Comparison of ENCODE assay signal across 9 cellular contexts in the genomic region with DNA sequence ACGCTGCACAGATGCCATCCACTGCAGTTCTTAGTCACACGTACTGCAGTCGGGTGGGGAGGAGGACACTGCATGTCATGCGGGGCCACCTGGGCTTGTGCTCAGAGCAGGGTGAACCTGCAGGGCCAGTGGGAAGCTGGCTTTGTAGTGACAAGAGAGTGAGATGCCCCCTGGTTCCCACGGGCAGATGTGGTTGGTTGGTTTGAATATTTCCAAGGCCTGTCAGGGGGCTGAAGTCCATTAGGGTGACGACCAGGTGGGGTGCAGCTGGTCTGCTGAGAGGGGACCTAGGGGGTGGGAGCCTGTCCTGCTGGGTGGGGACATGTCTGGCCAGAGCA. TPM values are rescaled to one million over a fixed set of nuclear protein-coding genes. Genes with fewer than 3 reads are reported as not detected.
A peak's percentile ranks its signal among the peaks of the same experiment; 100 is the strongest.
DNase-seq lines count a peak whose midpoint lies in the region; ATAC-seq, FAIRE-seq and TF ChIP-seq lines count a peak whose summit lies in the region.
"Had no signal": no experiment of that assay in that cellular context is flagged by ENCODE, and none has a peak within 500 bp of the region (broad histone marks: within the 10 kb centered on the region; RNA-seq: fewer than 3 reads in every experiment).

No MANE protein-coding gene starts in this region.

- H3F3A ChIP-seq in PC-9 (ENCODE audit: insufficient read depth, low read depth): peaks cover 38% of the 10 kb centered on the region

- H3K9ac ChIP-seq in H1 (replicated peaks in 1 of 4; ENCODE audit: extremely low read depth in 1 of 4, low read depth in 3 of 4, low read length in 3 of 4): no peak overlapping the region

- H3K23ac ChIP-seq in H1 (ENCODE audit: insufficient read length): no peak overlapping the region

- H2BK20ac ChIP-seq in H1 (ENCODE audit: low read length): no peak overlapping the region

- CTCF ChIA-PET in PC-9 (lab: Charles Lee): no interaction called here
- CTCF ChIA-PET in H1 (lab: Charles Lee; ENCODE audit: partially characterized antibody): interaction anchor here (0.5 to 10.9 kb wide), 15 partner anchors 10 to 137 kb away, joined by 3 to 174 read pairs (median 4); partner anchors contain the start of genes CLDN9, OR1F1, ZNF205 and ZNF213

- no peak overlapping the region for H2AFZ ChIP-seq in PC-9
- H2AFZ ChIP-seq in H1 (ENCODE audit: low read length): no peak overlapping the region

- H3K79me2 ChIP-seq in PC-9 (ENCODE audit: low read depth) (no peaks in the 10 kb centered on the region), H1 (ENCODE audit: control insufficient read depth in 1 of 2, insufficient read depth in 2 of 2, low read length in 2 of 2) (no peaks in the 10 kb centered on the region)

- H3K4ac ChIP-seq in H1 (replicated peaks; ENCODE audit: insufficient read length, low read depth, low read length): peak overlapping the region; percentile 66

- no peak for TF ChIP-seq POLR2A in H1 (IDR thresholded peaks at IDR 0.05; ENCODE audit: control extremely low read depth in 1 of 2, low read depth in 2 of 2, low read length in 2 of 2)

- peak overlapping the region; percentile 29; the same call in 1 of the 2 replicates for H3K18ac ChIP-seq in H1 (ENCODE audit: extremely low read depth, low read length)

- H3K79me1 ChIP-seq in H1 (ENCODE audit: low read depth, low read length): no peaks in the 10 kb centered on the region

- 0 out of 2 replicates have a peak overlapping the region, but pooled peaks have one; percentile 2 for H2BK12ac ChIP-seq in H1 (ENCODE audit: low read depth, low read length)

- H3K36me3 ChIP-seq in GM06990 (ENCODE audit: control insufficient read depth, insufficient read depth, low read length) (no peaks in the 10 kb centered on the region), PC-9 (ENCODE audit: low read depth) (no peaks in the 10 kb centered on the region), H1 (ENCODE audit: control insufficient read depth in 2 of 4, insufficient read depth in 4 of 4, low read length in 3 of 4) (no peaks in the 10 kb centered on the region)

- TF ChIP-seq CTCF in GM06990 (IDR thresholded peaks at IDR 0.05; ENCODE audit: insufficient read depth, low read length, poor library complexity, severe bottlenecking): no peak
- no peak for TF ChIP-seq CTCF in PC-9 (conservative IDR thresholded peaks at IDR 0.05)
- TF ChIP-seq CTCF in H1 (IDR thresholded peaks at IDR 0.05; ENCODE audit: control extremely low read depth in 1 of 3, insufficient read depth in 1 of 3, low read depth in 1 of 3, low read length in 3 of 3): no peak

- no peak for TF ChIP-seq EP300 in H1 (IDR thresholded peaks at IDR 0.05; ENCODE audit: borderline replicate concordance in 1 of 2, low read depth in 2 of 2, low read length in 2 of 2)

- H2BK5ac ChIP-seq in H1 (ENCODE audit: low read depth, low read length): no peak overlapping the region

- H3K9me2 ChIP-seq in PC-9 (ENCODE audit: insufficient read depth): no peaks in the 10 kb centered on the region

- TF ChIP-seq RAD21 in H1 (IDR thresholded peaks at IDR 0.05 in 1 of 2, conservative IDR thresholded peaks at IDR 0.05 in 1 of 2; ENCODE audit: low read depth in 2 of 2, low read length in 2 of 2): no peak

- POLR2A ChIA-PET in PC-9 (lab: Charles Lee; ENCODE audit: unreplicated experiment): interaction anchor here (2.2 kb wide), 1 partner anchor 14 kb away, joined by 37 read pairs; the partner anchor contains the start of gene ZNF213
- POLR2A ChIA-PET in H1 (lab: Charles Lee; ENCODE audit: partially characterized antibody): interaction anchor here (0.8 to 8.6 kb wide), 13 partner anchors 9 to 131 kb away, joined by 3 to 69 read pairs (median 5); partner anchors contain the start of genes CLDN6, ZNF213 and ZSCAN10

- H3K27me3 ChIP-seq in GM06990 (replicated peaks; ENCODE audit: control insufficient read depth, insufficient read depth, low read length) (no peaks in the 10 kb centered on the region; the same call in 1 of the 2 replicates), PC-9 (ENCODE audit: insufficient read depth, low read depth) (no peaks in the 10 kb centered on the region), H1 (replicated peaks in 1 of 4; ENCODE audit: control insufficient read depth in 3 of 4, extremely low read depth in 1 of 4, insufficient read depth in 3 of 4, low read length in 3 of 4) (peaks cover 0 to 18% (median 12%) of the 10 kb centered on the region in 4 experiments; a peak in 5 of 7 replicates)

- DNase-seq in GM06990 (ENCODE audit: extremely low read depth, insufficient read length): no peak
- peak in 1 of 2 experiments; percentile 28 for DNase-seq in PC-9
- no peak for DNase-seq in H1 (ENCODE audit: low read depth in 1 of 2, low spot score in 2 of 2)
- peak; percentile 71 for DNase-seq in posterior vena cava (ENCODE audit: low spot score)
- no peak for DNase-seq in NCI-H526 (lab: John Stamatoyannopoulos, UW)
- no peak for DNase-seq in hippocampal formation (lab: John Stamatoyannopoulos, UW)
- no peak for DNase-seq in NCI-H2196 treated with DMSO at 0.1 percent for 48 hours (lab: John Stamatoyannopoulos, UW; ENCODE audit: unreplicated experiment)

- H3K4me2 ChIP-seq in PC-9 (peak overlapping the region; percentile 97), H1 (ENCODE audit: insufficient read depth in 1 of 2, low read depth in 2 of 2, low read length in 2 of 2) (peak overlapping the region; percentile 73 to 91; a peak in 3 of 4 replicates)

- no peak for ATAC-seq in GM21619 (IDR thresholded peaks at IDR 0.05; ENCODE audit: unreplicated experiment)

- H2BK120ac ChIP-seq in H1 (replicated peaks; ENCODE audit: low read depth, low read length): no peak overlapping the region

- H4K8ac ChIP-seq in H1 (ENCODE audit: extremely low read depth, insufficient read depth, low read length): no peak overlapping the region

- H2BK15ac ChIP-seq in H1 (ENCODE audit: low read length): peak overlapping the region; percentile 92; the same call in 1 of the 2 replicates

- H3K9me3 ChIP-seq in PC-9 (ENCODE audit: insufficient read depth, low read depth) (no peaks in the 10 kb centered on the region), H1 (ENCODE audit: insufficient read depth in 2 of 2, low read depth in 1 of 2, low read length in 1 of 2) (no peaks in the 10 kb centered on the region)

- intact Hi-C loops in PC-9 (cut with micrococcal nuclease; ENCODE audit: unreplicated experiment): no loop called here
- intact Hi-C loops in posterior vena cava (cut with DNase I): no loop called here

- H3K14ac ChIP-seq in H1 (ENCODE audit: insufficient read length): no peak overlapping the region

- H3K4me1 ChIP-seq in PC-9 (replicated peaks; ENCODE audit: insufficient read depth) (peaks cover 6% of the 10 kb centered on the region), H1 (replicated peaks in 1 of 4; ENCODE audit: control insufficient read depth in 3 of 4, insufficient read depth in 4 of 4, low read length in 3 of 4) (peaks cover 0 to 5% (median 3%) of the 10 kb centered on the region in 4 experiments; a peak in 4 of 7 replicates)

- H3K4me3 ChIP-seq in GM06990 (replicated peaks; ENCODE audit: low read depth, low read length): peak overlapping the region; percentile 75
- H3K4me3 ChIP-seq in PC-9: peak overlapping the region; percentile 99; the same call in 1 of the 2 replicates
- peak overlapping the region in 2 of 4 experiments; percentile 76 to 90; a peak in 2 of 8 replicates for H3K4me3 ChIP-seq in H1 (ENCODE audit: extremely low read depth in 1 of 4, insufficient read depth in 2 of 4, low read depth in 3 of 4, low read length in 4 of 4)

- peaks cover 12% of the 10 kb centered on the region; the same call in 1 of the 2 replicates for H3K23me2 ChIP-seq in H1 (ENCODE audit: low read depth, low read length)

- no TSS peak for BruUV-seq in PC-9 (replicated peaks; lab: Mats Ljungman, UMichigan)

- no peak overlapping the region for H4K5ac ChIP-seq in H1 (ENCODE audit: insufficient read length, low read depth, low read length)

- FAIRE-seq in H1 (lab: Jason Lieb, UNC): no peak

- H3K27ac ChIP-seq in PC-9 (peak overlapping the region; percentile 75; the same call in 1 of the 2 replicates), H1 (ENCODE audit: low read depth, low read length) (no peak overlapping the region)

- no peaks in the 10 kb centered on the region for H4K20me1 ChIP-seq in PC-9 (ENCODE audit: insufficient read depth)
- peaks cover 0 to 2% of the 10 kb centered on the region in 2 experiments for H4K20me1 ChIP-seq in H1 (replicated peaks in 1 of 2; ENCODE audit: control insufficient read depth in 1 of 2, insufficient read depth in 2 of 2, low read length in 2 of 2)

- 75% methylated on average over 6 of the region's 6 CpGs; no CpG with 5 or more reads in 1 of the 2 experiments for WGBS in H1 (ENCODE audit: extremely low coverage in 1 of 2, insufficient coverage in 1 of 2, insufficient read length in 1 of 2, insufficient replicate concordance in 2 of 2, low coverage in 1 of 2, low lambda C conversion rate in 2 of 2, missing lambda C conversion rate in 1 of 2), 2 experiments

- no peak overlapping the region for H3K56ac ChIP-seq in H1 (replicated peaks; ENCODE audit: insufficient read length, low read depth, low read length)

- H4K91ac ChIP-seq in H1 (replicated peaks; ENCODE audit: insufficient read length, low read length): peak overlapping the region; percentile 75

- H2AK5ac ChIP-seq in H1 (ENCODE audit: low read depth, low read length): no peak overlapping the region

RNA-seq across cellular contexts. Expression of gene ZNF213, which starts 14.3 kb away (rescaled TPM):
- 15.9 and 17.7 TPM in 2 replicates for total RNA-seq in PC-9 (2021)
- total RNA-seq in H1 (2021; fragmentation: NEBNext Ultra II Directional; extraction: Animal tissue kit (Norgen Biotek cat#: 25700)): 6.9 and 7.3 TPM in 2 replicates
- polyA plus RNA-seq in H1 (2011; rRNA removed): 1.6 and 3.8 TPM in 2 replicates
- polyA plus RNA-seq in H1 (2011; cell fraction: cytosol; rRNA removed): 1.6 TPM
- 3.9 TPM for polyA plus RNA-seq in H1 (2011; cell fraction: nucleus; rRNA removed)
- 6.0 to 8.4 TPM (median 8.4 TPM) in 4 replicates for polyA plus RNA-seq in H1 (2012, experiment 1 of 2)
- 7.1 TPM for polyA plus RNA-seq in H1 (2012, experiment 2 of 2)
- polyA plus RNA-seq in H1 (2013, experiment 1 of 2): 6.2 TPM
- polyA plus RNA-seq in H1 (2013, experiment 2 of 2): 6.1 TPM
- polyA minus RNA-seq in H1 (2011; rRNA and poly(A)+ RNA removed): 1.2 and 1.4 TPM in 2 replicates
- 4.2 TPM for polyA minus RNA-seq in H1 (2011; cell fraction: cytosol; rRNA and poly(A)+ RNA removed)
- 3.9 TPM for polyA minus RNA-seq in H1 (2011; cell fraction: nucleus; rRNA and poly(A)+ RNA removed)
- total RNA-seq in posterior vena cava: 10 to 100 TPM in 1 of 2 donors, 1 to 10 TPM in 1; 8.3 to 10.2 TPM

RNA-seq across cellular contexts. Expression of gene ZNF205, which starts 36.8 kb away (rescaled TPM):
- total RNA-seq in PC-9 (2021): 17.4 and 18.0 TPM in 2 replicates
- 17.0 and 19.1 TPM in 2 replicates for total RNA-seq in H1 (2021; fragmentation: NEBNext Ultra II Directional; extraction: Animal tissue kit (Norgen Biotek cat#: 25700))
- 19.9 and 28.5 TPM in 2 replicates for polyA plus RNA-seq in H1 (2011; rRNA removed)
- 26.2 TPM for polyA plus RNA-seq in H1 (2011; cell fraction: cytosol; rRNA removed)
- 23.3 TPM for polyA plus RNA-seq in H1 (2011; cell fraction: nucleus; rRNA removed)
- 10.8 to 18.0 TPM (median 16.3 TPM) in 4 replicates for polyA plus RNA-seq in H1 (2012, experiment 1 of 2)
- 13.8 TPM for polyA plus RNA-seq in H1 (2012, experiment 2 of 2)
- 9.9 TPM for polyA plus RNA-seq in H1 (2013, experiment 1 of 2)
- polyA plus RNA-seq in H1 (2013, experiment 2 of 2): 10.4 TPM
- 4.6 and 7.3 TPM in 2 replicates for polyA minus RNA-seq in H1 (2011; rRNA and poly(A)+ RNA removed)
- polyA minus RNA-seq in H1 (2011; cell fraction: cytosol; rRNA and poly(A)+ RNA removed): 15.5 TPM
- 9.2 TPM for polyA minus RNA-seq in H1 (2011; cell fraction: nucleus; rRNA and poly(A)+ RNA removed)
- total RNA-seq in posterior vena cava: 1 to 10 TPM; 7.6 to 8.3 TPM

RNA-seq across cellular contexts. Expression of gene OR1F1, which starts 38.8 kb away (rescaled TPM):
- total RNA-seq in PC-9 (2021) (1.2 and 1.4 TPM in 2 replicates), posterior vena cava (not detected)
- total RNA-seq in H1 (2021; fragmentation: NEBNext Ultra II Directional; extraction: Animal tissue kit (Norgen Biotek cat#: 25700)): 0.48 and 0.52 TPM in 2 replicates
- polyA plus RNA-seq in H1 (2011; rRNA removed): 0.93 and 1.2 TPM in 2 replicates
- 0.40 TPM for polyA plus RNA-seq in H1 (2011; cell fraction: cytosol; rRNA removed)
- 0.87 TPM for polyA plus RNA-seq in H1 (2011; cell fraction: nucleus; rRNA removed)
- 0.40 to 0.48 TPM (median 0.42 TPM) in 3 of 4 replicates, not detected in the other for polyA plus RNA-seq in H1 (2012, experiment 1 of 2)
- polyA plus RNA-seq in H1 (2012, experiment 2 of 2): not detected
- 0.41 TPM for polyA plus RNA-seq in H1 (2013, experiment 1 of 2)
- 0.35 TPM for polyA plus RNA-seq in H1 (2013, experiment 2 of 2)
- polyA minus RNA-seq in H1 (2011; rRNA and poly(A)+ RNA removed): 0.82 and 2.6 TPM in 2 replicates
- polyA minus RNA-seq in H1 (2011; cell fraction: cytosol; rRNA and poly(A)+ RNA removed): not detected
- polyA minus RNA-seq in H1 (2011; cell fraction: nucleus; rRNA and poly(A)+ RNA removed): not detected
- total RNA-seq: sciatic nerve had no signal

RNA-seq across cellular contexts. Expression of gene ZSCAN10, which starts 50.1 kb away (rescaled TPM):
- total RNA-seq in PC-9 (2021) (0.23 TPM in 1 of 2 replicates, not detected in the other), posterior vena cava (not detected)
- total RNA-seq in H1 (2021; fragmentation: NEBNext Ultra II Directional; extraction: Animal tissue kit (Norgen Biotek cat#: 25700)): 195 and 209 TPM in 2 replicates
- polyA plus RNA-seq in H1 (2011; rRNA removed): 314 and 488 TPM in 2 replicates
- 301 TPM for polyA plus RNA-seq in H1 (2011; cell fraction: cytosol; rRNA removed)
- 563 TPM for polyA plus RNA-seq in H1 (2011; cell fraction: nucleus; rRNA removed)
- polyA plus RNA-seq in H1 (2012, experiment 1 of 2): 98.9 to 176 TPM (median 156 TPM) in 4 replicates
- polyA plus RNA-seq in H1 (2012, experiment 2 of 2): 133 TPM
- 170 TPM for polyA plus RNA-seq in H1 (2013, experiment 1 of 2)
- 151 TPM for polyA plus RNA-seq in H1 (2013, experiment 2 of 2)
- polyA minus RNA-seq in H1 (2011; rRNA and poly(A)+ RNA removed): 24.5 and 37.6 TPM in 2 replicates
- 133 TPM for polyA minus RNA-seq in H1 (2011; cell fraction: cytosol; rRNA and poly(A)+ RNA removed)
- 97.3 TPM for polyA minus RNA-seq in H1 (2011; cell fraction: nucleus; rRNA and poly(A)+ RNA removed)
- total RNA-seq: sciatic nerve had no signal
